In the genomic region with DNA sequence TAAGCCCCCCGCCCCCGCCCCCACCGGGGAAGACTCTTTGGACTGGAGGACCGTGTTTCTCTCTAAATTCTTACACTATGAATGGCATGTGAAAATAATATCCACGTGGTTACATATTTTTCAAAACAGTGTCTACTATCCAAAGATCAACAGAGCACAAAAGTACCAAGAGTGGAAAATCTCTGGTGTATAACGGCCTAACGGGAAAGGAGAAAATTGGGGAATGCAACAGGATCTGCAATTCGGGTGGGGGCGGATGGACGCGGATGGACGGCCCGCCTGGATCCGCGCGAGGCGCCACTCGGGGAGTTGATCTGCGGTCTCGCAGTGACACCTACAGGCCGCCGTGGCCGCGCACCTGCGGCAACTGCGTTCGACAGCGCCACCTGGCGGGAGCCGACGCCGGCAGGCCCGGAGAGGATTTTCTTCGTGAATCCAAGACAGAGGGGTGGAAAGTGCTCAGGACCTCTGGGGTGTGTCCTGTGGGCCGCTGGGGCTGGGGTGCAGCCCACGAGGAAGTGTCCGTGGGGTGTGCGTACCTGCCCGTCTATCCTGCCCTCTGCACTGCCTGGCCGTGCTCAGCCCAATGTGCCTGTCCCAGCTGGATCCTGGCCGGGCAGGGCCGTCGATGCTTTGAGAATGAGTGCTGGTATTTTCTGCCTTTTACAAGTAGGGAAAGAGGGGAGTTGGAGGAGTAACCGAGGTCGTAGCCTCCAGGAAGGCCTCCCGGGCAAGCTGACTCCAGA, we compare ENCODE assay signal across 1 cellular context.
TF ChIP-seq lines count a peak whose summit lies in the region.

No MANE protein-coding gene starts in this region.

TF ChIP-seq in GM12878, 131 proteins besides CTCF, POLR2A, EP300 and RAD21 (continued from another document and continues in another):
- TF ChIP-seq, protein P1, sequence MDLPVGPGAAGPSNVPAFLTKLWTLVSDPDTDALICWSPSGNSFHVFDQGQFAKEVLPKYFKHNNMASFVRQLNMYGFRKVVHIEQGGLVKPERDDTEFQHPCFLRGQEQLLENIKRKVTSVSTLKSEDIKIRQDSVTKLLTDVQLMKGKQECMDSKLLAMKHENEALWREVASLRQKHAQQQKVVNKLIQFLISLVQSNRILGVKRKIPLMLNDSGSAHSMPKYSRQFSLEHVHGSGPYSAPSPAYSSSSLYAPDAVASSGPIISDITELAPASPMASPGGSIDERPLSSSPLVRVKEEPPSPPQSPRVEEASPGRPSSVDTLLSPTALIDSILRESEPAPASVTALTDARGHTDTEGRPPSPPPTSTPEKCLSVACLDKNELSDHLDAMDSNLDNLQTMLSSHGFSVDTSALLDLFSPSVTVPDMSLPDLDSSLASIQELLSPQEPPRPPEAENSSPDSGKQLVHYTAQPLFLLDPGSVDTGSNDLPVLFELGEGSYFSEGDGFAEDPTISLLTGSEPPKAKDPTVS (IDR thresholded peaks at IDR 0.05; ENCODE audit: low read depth, low read length) = no peak
- TF ChIP-seq FOXK2 (IDR thresholded peaks at IDR 0.05) (no peak), BHLHE40 (IDR thresholded peaks at IDR 0.05; ENCODE audit: borderline replicate concordance in 1 of 2, low read depth in 2 of 2, low read length in 1 of 2) (peak; percentile 53 to 59; a peak in 3 of 4 replicates), RFX5 (IDR thresholded peaks at IDR 0.05; ENCODE audit: low read depth, low read length) (no peak), ASH2L (IDR thresholded peaks at IDR 0.05; ENCODE audit: borderline replicate concordance, low read depth) (no peak), ZNF622 (IDR thresholded peaks at IDR 0.05) (no peak), YBX1 (IDR thresholded peaks at IDR 0.05) (no peak), NBN (IDR thresholded peaks at IDR 0.05) (no peak), SUZ12 (IDR thresholded peaks at IDR 0.05; ENCODE audit: unreplicated experiment) (no peak), MYB (IDR thresholded peaks at IDR 0.05; ENCODE audit: borderline replicate concordance, low read depth, low read length) (no peak), NR2C1 (IDR thresholded peaks at IDR 0.05) (no peak), MYC (IDR thresholded peaks at IDR 0.05; ENCODE audit: insufficient read depth, insufficient read length, insufficient replicate concordance, low read length, severe bottlenecking) (no peak), POLR2AphosphoS5 (IDR thresholded peaks at IDR 0.05; ENCODE audit: low read length) (no peak), SMC3 (IDR thresholded peaks at IDR 0.05; ENCODE audit: borderline replicate concordance, low read length) (peak; percentile 93), RB1 (IDR thresholded peaks at IDR 0.05; ENCODE audit: borderline replicate concordance) (peak; percentile 93; the same call in 1 of the 2 replicates), KAT2A (conservative IDR thresholded peaks at IDR 0.05; ENCODE audit: control insufficient read depth, low read depth, low read length) (no peak), RELA (IDR thresholded peaks at IDR 0.05; ENCODE audit: borderline replicate concordance, partially characterized antibody) (peak; percentile 22), EZH2 (IDR thresholded peaks at IDR 0.05; ENCODE audit: borderline replicate concordance, control insufficient read depth, low read depth, low read length) (no peak), IKZF1 (conservative IDR thresholded peaks at IDR 0.05) (peak; percentile 32; the same call in 1 of the 2 replicates), SMARCA5 (IDR thresholded peaks at IDR 0.05) (peak; percentile 97), CREB1 (IDR thresholded peaks at IDR 0.05; ENCODE audit: low read depth) (0 out of 2 replicates have a peak, but pooled peaks have one; percentile 30), WRNIP1 (IDR thresholded peaks at IDR 0.05; ENCODE audit: borderline replicate concordance, low read depth, low read length) (no peak), SREBF1 (IDR thresholded peaks at IDR 0.05; ENCODE audit: low read length) (no peak), STAT1 (conservative IDR thresholded peaks at IDR 0.05) (0 out of 2 replicates have a peak, but pooled peaks have one; percentile 52), RUNX3 (IDR thresholded peaks at IDR 0.05; ENCODE audit: low read length) (peak; percentile 80), EGR1 (IDR thresholded peaks at IDR 0.05; ENCODE audit: borderline replicate concordance in 1 of 2, low read depth in 2 of 2, low read length in 2 of 2) (peak in 1 of 2 experiments; percentile 3; a peak in 1 of 3 replicates), SMAD1 (IDR thresholded peaks at IDR 0.05; ENCODE audit: low read depth, partially characterized antibody) (no peak), MXI1 (IDR thresholded peaks at IDR 0.05; ENCODE audit: low read depth, low read length) (no peak), CHD2 (IDR thresholded peaks at IDR 0.05; ENCODE audit: borderline replicate concordance, low read depth, low read length) (0 out of 2 replicates have a peak, but pooled peaks have one; percentile 22), ZSCAN29 (IDR thresholded peaks at IDR 0.05) (no peak; the same call in 1 of the 2 replicates), IKZF2 (IDR thresholded peaks at IDR 0.05) (0 out of 4 replicates have a peak, but pooled peaks of 1 of the 2 experiments have one; percentile 37), HDAC6 (IDR thresholded peaks at IDR 0.05; ENCODE audit: unreplicated experiment) (no peak), RCOR1 (conservative IDR thresholded peaks at IDR 0.05; ENCODE audit: low read depth, low read length) (no peak), CBFB (IDR thresholded peaks at IDR 0.05; ENCODE audit: low read depth) (no peak), SPI1 (IDR thresholded peaks at IDR 0.05; ENCODE audit: borderline replicate concordance, insufficient read depth, low read depth, low read length) (no peak), TAF1 (IDR thresholded peaks at IDR 0.05; ENCODE audit: borderline replicate concordance, low read depth, low read length) (no peak)
- TF ChIP-seq, protein P2, sequence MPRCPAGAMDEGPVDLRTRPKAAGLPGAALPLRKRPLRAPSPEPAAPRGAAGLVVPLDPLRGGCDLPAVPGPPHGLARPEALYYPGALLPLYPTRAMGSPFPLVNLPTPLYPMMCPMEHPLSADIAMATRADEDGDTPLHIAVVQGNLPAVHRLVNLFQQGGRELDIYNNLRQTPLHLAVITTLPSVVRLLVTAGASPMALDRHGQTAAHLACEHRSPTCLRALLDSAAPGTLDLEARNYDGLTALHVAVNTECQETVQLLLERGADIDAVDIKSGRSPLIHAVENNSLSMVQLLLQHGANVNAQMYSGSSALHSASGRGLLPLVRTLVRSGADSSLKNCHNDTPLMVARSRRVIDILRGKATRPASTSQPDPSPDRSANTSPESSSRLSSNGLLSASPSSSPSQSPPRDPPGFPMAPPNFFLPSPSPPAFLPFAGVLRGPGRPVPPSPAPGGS (IDR thresholded peaks at IDR 0.05; ENCODE audit: borderline replicate concordance, insufficient read depth, low read depth, low read length, poor library complexity, severe bottlenecking) = no peak
- TF ChIP-seq, protein P3, sequence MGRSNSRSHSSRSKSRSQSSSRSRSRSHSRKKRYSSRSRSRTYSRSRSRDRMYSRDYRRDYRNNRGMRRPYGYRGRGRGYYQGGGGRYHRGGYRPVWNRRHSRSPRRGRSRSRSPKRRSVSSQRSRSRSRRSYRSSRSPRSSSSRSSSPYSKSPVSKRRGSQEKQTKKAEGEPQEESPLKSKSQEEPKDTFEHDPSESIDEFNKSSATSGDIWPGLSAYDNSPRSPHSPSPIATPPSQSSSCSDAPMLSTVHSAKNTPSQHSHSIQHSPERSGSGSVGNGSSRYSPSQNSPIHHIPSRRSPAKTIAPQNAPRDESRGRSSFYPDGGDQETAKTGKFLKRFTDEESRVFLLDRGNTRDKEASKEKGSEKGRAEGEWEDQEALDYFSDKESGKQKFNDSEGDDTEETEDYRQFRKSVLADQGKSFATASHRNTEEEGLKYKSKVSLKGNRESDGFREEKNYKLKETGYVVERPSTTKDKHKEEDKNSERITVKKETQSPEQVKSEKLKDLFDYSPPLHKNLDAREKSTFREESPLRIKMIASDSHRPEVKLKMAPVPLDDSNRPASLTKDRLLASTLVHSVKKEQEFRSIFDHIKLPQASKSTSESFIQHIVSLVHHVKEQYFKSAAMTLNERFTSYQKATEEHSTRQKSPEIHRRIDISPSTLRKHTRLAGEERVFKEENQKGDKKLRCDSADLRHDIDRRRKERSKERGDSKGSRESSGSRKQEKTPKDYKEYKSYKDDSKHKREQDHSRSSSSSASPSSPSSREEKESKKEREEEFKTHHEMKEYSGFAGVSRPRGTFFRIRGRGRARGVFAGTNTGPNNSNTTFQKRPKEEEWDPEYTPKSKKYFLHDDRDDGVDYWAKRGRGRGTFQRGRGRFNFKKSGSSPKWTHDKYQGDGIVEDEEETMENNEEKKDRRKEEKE (IDR thresholded peaks at IDR 0.05) = no peak
- TF ChIP-seq, protein P4, sequence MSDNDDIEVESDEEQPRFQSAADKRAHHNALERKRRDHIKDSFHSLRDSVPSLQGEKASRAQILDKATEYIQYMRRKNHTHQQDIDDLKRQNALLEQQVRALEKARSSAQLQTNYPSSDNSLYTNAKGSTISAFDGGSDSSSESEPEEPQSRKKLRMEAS (IDR thresholded peaks at IDR 0.05; ENCODE audit: low read depth, low read length) = no peak
- TF ChIP-seq, protein P5, sequence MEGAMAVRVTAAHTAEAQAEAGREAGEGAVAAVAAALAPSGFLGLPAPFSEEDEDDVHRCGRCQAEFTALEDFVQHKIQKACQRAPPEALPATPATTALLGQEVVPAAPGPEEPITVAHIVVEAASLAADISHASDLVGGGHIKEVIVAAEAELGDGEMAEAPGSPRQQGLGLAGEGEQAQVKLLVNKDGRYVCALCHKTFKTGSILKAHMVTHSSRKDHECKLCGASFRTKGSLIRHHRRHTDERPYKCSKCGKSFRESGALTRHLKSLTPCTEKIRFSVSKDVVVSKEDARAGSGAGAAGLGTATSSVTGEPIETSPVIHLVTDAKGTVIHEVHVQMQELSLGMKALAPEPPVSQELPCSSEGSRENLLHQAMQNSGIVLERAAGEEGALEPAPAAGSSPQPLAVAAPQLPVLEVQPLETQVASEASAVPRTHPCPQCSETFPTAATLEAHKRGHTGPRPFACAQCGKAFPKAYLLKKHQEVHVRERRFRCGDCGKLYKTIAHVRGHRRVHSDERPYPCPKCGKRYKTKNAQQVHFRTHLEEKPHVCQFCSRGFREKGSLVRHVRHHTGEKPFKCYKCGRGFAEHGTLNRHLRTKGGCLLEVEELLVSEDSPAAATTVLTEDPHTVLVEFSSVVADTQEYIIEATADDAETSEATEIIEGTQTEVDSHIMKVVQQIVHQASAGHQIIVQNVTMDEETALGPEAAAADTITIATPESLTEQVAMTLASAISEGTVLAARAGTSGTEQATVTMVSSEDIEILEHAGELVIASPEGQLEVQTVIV (IDR thresholded peaks at IDR 0.05; ENCODE audit: borderline replicate concordance, partially characterized antibody) = no peak
- TF ChIP-seq, protein P6, sequence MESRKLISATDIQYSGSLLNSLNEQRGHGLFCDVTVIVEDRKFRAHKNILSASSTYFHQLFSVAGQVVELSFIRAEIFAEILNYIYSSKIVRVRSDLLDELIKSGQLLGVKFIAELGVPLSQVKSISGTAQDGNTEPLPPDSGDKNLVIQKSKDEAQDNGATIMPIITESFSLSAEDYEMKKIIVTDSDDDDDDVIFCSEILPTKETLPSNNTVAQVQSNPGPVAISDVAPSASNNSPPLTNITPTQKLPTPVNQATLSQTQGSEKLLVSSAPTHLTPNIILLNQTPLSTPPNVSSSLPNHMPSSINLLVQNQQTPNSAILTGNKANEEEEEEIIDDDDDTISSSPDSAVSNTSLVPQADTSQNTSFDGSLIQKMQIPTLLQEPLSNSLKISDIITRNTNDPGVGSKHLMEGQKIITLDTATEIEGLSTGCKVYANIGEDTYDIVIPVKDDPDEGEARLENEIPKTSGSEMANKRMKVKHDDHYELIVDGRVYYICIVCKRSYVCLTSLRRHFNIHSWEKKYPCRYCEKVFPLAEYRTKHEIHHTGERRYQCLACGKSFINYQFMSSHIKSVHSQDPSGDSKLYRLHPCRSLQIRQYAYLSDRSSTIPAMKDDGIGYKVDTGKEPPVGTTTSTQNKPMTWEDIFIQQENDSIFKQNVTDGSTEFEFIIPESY (IDR thresholded peaks at IDR 0.05) = no peak
- TF ChIP-seq, protein P7, sequence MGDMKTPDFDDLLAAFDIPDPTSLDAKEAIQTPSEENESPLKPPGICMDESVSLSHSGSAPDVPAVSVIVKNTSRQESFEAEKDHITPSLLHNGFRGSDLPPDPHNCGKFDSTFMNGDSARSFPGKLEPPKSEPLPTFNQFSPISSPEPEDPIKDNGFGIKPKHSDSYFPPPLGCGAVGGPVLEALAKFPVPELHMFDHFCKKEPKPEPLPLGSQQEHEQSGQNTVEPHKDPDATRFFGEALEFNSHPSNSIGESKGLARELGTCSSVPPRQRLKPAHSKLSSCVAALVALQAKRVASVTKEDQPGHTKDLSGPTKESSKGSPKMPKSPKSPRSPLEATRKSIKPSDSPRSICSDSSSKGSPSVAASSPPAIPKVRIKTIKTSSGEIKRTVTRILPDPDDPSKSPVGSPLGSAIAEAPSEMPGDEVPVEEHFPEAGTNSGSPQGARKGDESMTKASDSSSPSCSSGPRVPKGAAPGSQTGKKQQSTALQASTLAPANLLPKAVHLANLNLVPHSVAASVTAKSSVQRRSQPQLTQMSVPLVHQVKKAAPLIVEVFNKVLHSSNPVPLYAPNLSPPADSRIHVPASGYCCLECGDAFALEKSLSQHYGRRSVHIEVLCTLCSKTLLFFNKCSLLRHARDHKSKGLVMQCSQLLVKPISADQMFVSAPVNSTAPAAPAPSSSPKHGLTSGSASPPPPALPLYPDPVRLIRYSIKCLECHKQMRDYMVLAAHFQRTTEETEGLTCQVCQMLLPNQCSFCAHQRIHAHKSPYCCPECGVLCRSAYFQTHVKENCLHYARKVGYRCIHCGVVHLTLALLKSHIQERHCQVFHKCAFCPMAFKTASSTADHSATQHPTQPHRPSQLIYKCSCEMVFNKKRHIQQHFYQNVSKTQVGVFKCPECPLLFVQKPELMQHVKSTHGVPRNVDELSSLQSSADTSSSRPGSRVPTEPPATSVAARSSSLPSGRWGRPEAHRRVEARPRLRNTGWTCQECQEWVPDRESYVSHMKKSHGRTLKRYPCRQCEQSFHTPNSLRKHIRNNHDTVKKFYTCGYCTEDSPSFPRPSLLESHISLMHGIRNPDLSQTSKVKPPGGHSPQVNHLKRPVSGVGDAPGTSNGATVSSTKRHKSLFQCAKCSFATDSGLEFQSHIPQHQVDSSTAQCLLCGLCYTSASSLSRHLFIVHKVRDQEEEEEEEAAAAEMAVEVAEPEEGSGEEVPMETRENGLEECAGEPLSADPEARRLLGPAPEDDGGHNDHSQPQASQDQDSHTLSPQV (IDR thresholded peaks at IDR 0.05) = peak; percentile 63; the same call in 1 of the 2 replicates
- TF ChIP-seq, protein P8, sequence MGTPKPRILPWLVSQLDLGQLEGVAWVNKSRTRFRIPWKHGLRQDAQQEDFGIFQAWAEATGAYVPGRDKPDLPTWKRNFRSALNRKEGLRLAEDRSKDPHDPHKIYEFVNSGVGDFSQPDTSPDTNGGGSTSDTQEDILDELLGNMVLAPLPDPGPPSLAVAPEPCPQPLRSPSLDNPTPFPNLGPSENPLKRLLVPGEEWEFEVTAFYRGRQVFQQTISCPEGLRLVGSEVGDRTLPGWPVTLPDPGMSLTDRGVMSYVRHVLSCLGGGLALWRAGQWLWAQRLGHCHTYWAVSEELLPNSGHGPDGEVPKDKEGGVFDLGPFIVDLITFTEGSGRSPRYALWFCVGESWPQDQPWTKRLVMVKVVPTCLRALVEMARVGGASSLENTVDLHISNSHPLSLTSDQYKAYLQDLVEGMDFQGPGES (IDR thresholded peaks at IDR 0.05) = 0 out of 2 replicates have a peak, but pooled peaks have one; percentile 24
- TF ChIP-seq, protein P9, sequence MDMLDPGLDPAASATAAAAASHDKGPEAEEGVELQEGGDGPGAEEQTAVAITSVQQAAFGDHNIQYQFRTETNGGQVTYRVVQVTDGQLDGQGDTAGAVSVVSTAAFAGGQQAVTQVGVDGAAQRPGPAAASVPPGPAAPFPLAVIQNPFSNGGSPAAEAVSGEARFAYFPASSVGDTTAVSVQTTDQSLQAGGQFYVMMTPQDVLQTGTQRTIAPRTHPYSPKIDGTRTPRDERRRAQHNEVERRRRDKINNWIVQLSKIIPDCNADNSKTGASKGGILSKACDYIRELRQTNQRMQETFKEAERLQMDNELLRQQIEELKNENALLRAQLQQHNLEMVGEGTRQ (IDR thresholded peaks at IDR 0.05; ENCODE audit: borderline replicate concordance, low read depth, low read length) = no peak
